Comparison of ENCODE assay signal across 1 cellular context in the genomic region with DNA sequence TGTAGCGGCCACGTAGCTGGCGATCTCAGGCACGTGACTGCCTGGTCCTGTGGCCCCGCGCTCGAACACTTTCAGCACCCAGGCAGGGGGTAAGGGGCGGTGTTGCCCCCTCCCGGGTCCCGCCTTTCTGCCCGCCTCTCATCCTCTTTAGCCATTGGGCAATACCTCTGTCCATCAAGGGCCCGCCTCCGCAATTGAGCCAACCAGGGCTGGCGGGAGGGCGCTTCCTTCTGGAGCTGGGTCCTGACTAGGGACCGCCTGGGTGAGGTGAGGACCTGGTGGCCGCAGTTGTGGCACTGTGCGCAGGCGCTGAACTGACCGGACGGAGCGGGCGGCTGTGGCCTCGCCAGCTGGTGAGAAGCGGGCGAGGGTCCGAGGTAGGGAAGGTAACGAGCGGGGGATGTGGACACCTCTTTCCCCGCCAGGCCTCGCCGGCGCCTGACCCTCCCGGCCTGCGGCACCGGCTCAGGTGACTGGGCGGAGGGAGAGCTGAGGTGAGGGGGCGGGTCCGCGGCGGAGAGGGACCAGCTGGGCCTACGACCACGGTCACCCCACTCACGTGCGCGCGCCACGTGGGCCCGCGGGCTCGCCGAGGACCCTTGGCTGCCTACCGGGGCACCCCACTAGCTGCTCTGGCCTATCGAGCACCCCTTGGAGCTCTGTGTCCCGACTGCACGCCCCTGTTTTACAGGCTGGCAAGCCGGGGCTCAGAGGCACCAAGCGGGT.
A peak's percentile ranks its signal among the peaks of the same experiment; 100 is the strongest.
TF ChIP-seq lines count a peak whose summit lies in the region.

A gene with protein sequence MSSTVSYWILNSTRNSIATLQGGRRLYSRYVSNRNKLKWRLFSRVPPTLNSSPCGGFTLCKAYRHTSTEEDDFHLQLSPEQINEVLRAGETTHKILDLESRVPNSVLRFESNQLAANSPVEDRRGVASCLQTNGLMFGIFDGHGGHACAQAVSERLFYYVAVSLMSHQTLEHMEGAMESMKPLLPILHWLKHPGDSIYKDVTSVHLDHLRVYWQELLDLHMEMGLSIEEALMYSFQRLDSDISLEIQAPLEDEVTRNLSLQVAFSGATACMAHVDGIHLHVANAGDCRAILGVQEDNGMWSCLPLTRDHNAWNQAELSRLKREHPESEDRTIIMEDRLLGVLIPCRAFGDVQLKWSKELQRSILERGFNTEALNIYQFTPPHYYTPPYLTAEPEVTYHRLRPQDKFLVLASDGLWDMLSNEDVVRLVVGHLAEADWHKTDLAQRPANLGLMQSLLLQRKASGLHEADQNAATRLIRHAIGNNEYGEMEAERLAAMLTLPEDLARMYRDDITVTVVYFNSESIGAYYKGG (plus strand): TSS at position 228 of the 726 bp plus-strand sequence. CDS start 3,770 bp downstream, outside the sequence.

TF ChIP-seq in K562, 482 proteins besides CTCF, POLR2A, EP300 and RAD21 (continued from another document and continues in another):
- TF ChIP-seq, protein P1, sequence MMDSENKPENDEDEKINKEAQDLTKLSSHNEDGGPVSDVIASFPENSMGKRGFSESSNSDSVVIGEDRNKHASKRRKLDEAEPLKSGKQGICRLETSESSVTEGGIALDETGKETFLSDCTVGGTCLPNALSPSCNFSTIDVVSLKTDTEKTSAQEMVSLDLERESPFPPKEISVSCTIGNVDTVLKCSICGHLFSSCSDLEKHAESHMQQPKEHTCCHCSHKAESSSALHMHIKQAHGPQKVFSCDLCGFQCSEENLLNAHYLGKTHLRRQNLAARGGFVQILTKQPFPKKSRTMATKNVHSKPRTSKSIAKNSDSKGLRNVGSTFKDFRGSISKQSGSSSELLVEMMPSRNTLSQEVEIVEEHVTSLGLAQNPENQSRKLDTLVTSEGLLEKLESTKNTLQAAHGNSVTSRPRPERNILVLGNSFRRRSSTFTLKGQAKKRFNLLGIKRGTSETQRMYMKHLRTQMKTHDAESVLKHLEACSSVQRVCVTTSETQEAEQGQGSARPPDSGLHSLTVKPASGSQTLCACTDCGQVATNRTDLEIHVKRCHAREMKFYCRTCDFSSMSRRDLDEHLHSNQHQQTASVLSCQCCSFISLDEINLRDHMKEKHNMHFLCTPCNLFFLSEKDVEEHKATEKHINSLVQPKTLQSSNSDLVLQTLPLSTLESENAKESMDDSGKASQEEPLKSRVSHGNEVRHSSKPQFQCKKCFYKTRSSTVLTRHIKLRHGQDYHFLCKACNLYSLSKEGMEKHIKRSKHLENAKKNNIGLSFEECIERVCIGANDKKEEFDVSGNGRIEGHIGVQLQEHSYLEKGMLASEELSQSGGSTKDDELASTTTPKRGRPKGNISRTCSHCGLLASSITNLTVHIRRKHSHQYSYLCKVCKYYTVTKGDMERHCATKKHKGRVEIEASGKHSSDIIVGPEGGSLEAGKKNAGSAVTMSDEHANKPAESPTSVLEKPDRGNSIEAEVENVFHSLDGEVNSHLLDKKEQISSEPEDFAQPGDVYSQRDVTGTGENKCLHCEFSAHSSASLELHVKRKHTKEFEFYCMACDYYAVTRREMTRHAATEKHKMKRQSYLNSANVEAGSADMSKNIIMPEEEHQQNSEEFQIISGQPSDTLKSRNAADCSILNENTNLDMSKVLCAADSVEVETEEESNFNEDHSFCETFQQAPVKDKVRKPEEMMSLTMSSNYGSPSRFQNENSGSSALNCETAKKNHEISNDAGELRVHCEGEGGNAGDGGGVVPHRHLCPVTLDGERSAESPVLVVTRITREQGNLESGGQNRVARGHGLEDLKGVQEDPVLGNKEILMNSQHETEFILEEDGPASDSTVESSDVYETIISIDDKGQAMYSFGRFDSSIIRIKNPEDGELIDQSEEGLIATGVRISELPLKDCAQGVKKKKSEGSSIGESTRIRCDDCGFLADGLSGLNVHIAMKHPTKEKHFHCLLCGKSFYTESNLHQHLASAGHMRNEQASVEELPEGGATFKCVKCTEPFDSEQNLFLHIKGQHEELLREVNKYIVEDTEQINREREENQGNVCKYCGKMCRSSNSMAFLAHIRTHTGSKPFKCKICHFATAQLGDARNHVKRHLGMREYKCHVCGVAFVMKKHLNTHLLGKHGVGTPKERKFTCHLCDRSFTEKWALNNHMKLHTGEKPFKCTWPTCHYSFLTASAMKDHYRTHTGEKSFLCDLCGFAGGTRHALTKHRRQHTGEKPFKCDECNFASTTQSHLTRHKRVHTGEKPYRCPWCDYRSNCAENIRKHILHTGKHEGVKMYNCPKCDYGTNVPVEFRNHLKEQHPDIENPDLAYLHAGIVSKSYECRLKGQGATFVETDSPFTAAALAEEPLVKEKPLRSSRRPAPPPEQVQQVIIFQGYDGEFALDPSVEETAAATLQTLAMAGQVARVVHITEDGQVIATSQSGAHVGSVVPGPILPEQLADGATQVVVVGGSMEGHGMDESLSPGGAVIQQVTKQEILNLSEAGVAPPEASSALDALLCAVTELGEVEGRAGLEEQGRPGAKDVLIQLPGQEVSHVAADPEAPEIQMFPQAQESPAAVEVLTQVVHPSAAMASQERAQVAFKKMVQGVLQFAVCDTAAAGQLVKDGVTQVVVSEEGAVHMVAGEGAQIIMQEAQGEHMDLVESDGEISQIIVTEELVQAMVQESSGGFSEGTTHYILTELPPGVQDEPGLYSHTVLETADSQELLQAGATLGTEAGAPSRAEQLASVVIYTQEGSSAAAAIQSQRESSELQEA (IDR thresholded peaks at IDR 0.05; ENCODE audit: low read depth), result no peak
- TF ChIP-seq SMAD3 (CRISPR knock-in tag; conservative IDR thresholded peaks at IDR 0.05), result no peak
- TF ChIP-seq GATA2 (CRISPR knock-in tag; IDR thresholded peaks at IDR 0.05), result no peak
- TF ChIP-seq, protein P2, sequence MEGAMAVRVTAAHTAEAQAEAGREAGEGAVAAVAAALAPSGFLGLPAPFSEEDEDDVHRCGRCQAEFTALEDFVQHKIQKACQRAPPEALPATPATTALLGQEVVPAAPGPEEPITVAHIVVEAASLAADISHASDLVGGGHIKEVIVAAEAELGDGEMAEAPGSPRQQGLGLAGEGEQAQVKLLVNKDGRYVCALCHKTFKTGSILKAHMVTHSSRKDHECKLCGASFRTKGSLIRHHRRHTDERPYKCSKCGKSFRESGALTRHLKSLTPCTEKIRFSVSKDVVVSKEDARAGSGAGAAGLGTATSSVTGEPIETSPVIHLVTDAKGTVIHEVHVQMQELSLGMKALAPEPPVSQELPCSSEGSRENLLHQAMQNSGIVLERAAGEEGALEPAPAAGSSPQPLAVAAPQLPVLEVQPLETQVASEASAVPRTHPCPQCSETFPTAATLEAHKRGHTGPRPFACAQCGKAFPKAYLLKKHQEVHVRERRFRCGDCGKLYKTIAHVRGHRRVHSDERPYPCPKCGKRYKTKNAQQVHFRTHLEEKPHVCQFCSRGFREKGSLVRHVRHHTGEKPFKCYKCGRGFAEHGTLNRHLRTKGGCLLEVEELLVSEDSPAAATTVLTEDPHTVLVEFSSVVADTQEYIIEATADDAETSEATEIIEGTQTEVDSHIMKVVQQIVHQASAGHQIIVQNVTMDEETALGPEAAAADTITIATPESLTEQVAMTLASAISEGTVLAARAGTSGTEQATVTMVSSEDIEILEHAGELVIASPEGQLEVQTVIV (CRISPR knock-in tag; IDR thresholded peaks at IDR 0.05; ENCODE audit: borderline replicate concordance), result no peak
- TF ChIP-seq, protein P3, sequence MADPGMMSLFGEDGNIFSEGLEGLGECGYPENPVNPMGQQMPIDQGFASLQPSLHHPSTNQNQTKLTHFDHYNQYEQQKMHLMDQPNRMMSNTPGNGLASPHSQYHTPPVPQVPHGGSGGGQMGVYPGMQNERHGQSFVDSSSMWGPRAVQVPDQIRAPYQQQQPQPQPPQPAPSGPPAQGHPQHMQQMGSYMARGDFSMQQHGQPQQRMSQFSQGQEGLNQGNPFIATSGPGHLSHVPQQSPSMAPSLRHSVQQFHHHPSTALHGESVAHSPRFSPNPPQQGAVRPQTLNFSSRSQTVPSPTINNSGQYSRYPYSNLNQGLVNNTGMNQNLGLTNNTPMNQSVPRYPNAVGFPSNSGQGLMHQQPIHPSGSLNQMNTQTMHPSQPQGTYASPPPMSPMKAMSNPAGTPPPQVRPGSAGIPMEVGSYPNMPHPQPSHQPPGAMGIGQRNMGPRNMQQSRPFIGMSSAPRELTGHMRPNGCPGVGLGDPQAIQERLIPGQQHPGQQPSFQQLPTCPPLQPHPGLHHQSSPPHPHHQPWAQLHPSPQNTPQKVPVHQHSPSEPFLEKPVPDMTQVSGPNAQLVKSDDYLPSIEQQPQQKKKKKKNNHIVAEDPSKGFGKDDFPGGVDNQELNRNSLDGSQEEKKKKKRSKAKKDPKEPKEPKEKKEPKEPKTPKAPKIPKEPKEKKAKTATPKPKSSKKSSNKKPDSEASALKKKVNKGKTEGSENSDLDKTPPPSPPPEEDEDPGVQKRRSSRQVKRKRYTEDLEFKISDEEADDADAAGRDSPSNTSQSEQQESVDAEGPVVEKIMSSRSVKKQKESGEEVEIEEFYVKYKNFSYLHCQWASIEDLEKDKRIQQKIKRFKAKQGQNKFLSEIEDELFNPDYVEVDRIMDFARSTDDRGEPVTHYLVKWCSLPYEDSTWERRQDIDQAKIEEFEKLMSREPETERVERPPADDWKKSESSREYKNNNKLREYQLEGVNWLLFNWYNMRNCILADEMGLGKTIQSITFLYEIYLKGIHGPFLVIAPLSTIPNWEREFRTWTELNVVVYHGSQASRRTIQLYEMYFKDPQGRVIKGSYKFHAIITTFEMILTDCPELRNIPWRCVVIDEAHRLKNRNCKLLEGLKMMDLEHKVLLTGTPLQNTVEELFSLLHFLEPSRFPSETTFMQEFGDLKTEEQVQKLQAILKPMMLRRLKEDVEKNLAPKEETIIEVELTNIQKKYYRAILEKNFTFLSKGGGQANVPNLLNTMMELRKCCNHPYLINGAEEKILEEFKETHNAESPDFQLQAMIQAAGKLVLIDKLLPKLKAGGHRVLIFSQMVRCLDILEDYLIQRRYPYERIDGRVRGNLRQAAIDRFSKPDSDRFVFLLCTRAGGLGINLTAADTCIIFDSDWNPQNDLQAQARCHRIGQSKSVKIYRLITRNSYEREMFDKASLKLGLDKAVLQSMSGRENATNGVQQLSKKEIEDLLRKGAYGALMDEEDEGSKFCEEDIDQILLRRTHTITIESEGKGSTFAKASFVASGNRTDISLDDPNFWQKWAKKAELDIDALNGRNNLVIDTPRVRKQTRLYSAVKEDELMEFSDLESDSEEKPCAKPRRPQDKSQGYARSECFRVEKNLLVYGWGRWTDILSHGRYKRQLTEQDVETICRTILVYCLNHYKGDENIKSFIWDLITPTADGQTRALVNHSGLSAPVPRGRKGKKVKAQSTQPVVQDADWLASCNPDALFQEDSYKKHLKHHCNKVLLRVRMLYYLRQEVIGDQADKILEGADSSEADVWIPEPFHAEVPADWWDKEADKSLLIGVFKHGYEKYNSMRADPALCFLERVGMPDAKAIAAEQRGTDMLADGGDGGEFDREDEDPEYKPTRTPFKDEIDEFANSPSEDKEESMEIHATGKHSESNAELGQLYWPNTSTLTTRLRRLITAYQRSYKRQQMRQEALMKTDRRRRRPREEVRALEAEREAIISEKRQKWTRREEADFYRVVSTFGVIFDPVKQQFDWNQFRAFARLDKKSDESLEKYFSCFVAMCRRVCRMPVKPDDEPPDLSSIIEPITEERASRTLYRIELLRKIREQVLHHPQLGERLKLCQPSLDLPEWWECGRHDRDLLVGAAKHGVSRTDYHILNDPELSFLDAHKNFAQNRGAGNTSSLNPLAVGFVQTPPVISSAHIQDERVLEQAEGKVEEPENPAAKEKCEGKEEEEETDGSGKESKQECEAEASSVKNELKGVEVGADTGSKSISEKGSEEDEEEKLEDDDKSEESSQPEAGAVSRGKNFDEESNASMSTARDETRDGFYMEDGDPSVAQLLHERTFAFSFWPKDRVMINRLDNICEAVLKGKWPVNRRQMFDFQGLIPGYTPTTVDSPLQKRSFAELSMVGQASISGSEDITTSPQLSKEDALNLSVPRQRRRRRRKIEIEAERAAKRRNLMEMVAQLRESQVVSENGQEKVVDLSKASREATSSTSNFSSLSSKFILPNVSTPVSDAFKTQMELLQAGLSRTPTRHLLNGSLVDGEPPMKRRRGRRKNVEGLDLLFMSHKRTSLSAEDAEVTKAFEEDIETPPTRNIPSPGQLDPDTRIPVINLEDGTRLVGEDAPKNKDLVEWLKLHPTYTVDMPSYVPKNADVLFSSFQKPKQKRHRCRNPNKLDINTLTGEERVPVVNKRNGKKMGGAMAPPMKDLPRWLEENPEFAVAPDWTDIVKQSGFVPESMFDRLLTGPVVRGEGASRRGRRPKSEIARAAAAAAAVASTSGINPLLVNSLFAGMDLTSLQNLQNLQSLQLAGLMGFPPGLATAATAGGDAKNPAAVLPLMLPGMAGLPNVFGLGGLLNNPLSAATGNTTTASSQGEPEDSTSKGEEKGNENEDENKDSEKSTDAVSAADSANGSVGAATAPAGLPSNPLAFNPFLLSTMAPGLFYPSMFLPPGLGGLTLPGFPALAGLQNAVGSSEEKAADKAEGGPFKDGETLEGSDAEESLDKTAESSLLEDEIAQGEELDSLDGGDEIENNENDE (IDR thresholded peaks at IDR 0.05; ENCODE audit: low read depth, low read length), result no peak
- TF ChIP-seq, protein P4, sequence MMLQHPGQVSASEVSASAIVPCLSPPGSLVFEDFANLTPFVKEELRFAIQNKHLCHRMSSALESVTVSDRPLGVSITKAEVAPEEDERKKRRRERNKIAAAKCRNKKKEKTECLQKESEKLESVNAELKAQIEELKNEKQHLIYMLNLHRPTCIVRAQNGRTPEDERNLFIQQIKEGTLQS (IDR thresholded peaks at IDR 0.05), result no peak
- TF ChIP-seq, protein P4 (CRISPR knock-in tag; conservative IDR thresholded peaks at IDR 0.05), result no peak
- TF ChIP-seq MEF2A (IDR thresholded peaks at IDR 0.05; ENCODE audit: control insufficient read depth, low read depth, low read length), result no peak
- no peak for TF ChIP-seq SNRNP70 (optimal IDR thresholded peaks at IDR 0.05; ENCODE audit: low read depth, low read length)
- TF ChIP-seq, protein P5, sequence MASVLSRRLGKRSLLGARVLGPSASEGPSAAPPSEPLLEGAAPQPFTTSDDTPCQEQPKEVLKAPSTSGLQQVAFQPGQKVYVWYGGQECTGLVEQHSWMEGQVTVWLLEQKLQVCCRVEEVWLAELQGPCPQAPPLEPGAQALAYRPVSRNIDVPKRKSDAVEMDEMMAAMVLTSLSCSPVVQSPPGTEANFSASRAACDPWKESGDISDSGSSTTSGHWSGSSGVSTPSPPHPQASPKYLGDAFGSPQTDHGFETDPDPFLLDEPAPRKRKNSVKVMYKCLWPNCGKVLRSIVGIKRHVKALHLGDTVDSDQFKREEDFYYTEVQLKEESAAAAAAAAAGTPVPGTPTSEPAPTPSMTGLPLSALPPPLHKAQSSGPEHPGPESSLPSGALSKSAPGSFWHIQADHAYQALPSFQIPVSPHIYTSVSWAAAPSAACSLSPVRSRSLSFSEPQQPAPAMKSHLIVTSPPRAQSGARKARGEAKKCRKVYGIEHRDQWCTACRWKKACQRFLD (CRISPR knock-in tag; IDR thresholded peaks at IDR 0.05), result no peak
- no peak for TF ChIP-seq CREBBP (IDR thresholded peaks at IDR 0.05; ENCODE audit: low read depth, low read length)
- TF ChIP-seq RBM15 (IDR thresholded peaks at IDR 0.05; ENCODE audit: insufficient read depth, low read length), result no peak
- TF ChIP-seq ZNF165 (CRISPR knock-in tag; IDR thresholded peaks at IDR 0.05; ENCODE audit: borderline replicate concordance), result 0 out of 2 replicates have a peak, but pooled peaks have one; percentile 79
- peak; percentile 37; the same call in 1 of the 2 replicates for TF ChIP-seq ESRRA (IDR thresholded peaks at IDR 0.05; ENCODE audit: borderline replicate concordance, low read depth)
- no peak for TF ChIP-seq TCF7L2 (IDR thresholded peaks at IDR 0.05; ENCODE audit: low read depth, low read length)
- TF ChIP-seq, protein P6, sequence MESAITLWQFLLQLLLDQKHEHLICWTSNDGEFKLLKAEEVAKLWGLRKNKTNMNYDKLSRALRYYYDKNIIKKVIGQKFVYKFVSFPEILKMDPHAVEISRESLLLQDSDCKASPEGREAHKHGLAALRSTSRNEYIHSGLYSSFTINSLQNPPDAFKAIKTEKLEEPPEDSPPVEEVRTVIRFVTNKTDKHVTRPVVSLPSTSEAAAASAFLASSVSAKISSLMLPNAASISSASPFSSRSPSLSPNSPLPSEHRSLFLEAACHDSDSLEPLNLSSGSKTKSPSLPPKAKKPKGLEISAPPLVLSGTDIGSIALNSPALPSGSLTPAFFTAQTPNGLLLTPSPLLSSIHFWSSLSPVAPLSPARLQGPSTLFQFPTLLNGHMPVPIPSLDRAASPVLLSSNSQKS (CRISPR knock-in tag; IDR thresholded peaks at IDR 0.05), result no peak
- no peak for TF ChIP-seq ZNF3 (CRISPR knock-in tag; IDR thresholded peaks at IDR 0.05)
